1 cellular context compared by ENCODE assay signal in the genomic region with DNA sequence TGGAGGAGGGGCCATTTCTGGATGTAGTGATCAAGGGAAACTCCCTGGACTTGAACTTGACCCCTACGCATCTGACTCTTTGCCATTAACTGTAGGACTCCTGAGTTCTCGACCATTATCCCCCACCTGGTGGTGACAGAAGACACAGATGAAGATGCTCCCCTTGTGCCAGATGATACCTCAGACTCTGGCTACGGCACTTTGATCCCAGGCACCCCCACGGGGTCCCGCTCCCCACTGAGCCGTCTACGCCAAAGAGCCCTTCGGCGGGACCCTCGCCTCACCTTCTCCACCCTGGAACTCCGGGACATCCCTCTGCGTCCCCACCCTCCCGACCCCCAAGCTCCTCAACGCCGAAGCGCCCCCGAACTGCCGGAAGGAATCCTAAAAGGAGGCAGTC.
A peak's percentile ranks its signal among the peaks of the same experiment; 100 is the strongest.
TF ChIP-seq lines count a peak whose summit lies in the region.

No MANE protein-coding gene starts in this region.

TF ChIP-seq in endothelial cell of umbilical vein, 7 proteins besides CTCF, POLR2A, EP300 and RAD21:
- TF ChIP-seq POLR2AphosphoS5 (IDR thresholded peaks at IDR 0.05; ENCODE audit: insufficient read depth, low read depth, low read length) = peak; percentile 14
- TF ChIP-seq MYC (IDR thresholded peaks at IDR 0.05; ENCODE audit: low read depth, low read length) = no peak
